In the genomic region with DNA sequence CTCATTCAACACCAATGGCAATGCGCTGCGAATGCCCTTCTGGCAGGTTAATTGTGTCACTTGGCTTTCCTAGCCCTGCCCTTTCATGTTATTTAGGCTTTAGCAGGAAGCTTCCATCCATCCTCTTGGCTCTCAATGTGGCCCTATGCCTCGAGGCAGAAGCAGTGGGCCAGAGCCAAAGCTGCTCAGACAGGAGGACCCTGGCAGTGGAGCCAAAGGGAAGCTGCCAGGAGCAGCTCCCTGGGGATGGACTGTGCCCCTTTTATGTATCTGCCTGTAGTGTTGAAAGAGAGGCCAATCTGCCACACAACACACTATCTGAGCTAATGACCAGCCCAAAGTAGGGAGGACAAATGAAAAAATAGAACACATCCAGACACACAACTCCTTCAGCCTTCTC, we compare ENCODE assay signal across 26 cellular contexts.
DNase-seq lines count a peak whose midpoint lies in the region; ATAC-seq and TF ChIP-seq lines count a peak whose summit lies in the region.
"Had no signal": no experiment of that assay in that cellular context is flagged by ENCODE, and none has a peak within 500 bp of the region (broad histone marks: within the 10 kb centered on the region; RNA-seq: fewer than 3 reads in every experiment).

No MANE protein-coding gene starts in this region.

- H3K4me3 Mint-ChIP-seq in WTC11 (no peak overlapping the region), glutamatergic neuron (ENCODE audit: unreplicated experiment) (no peak overlapping the region)
- H3K4me3 Mint-ChIP-seq: activated CD8-positive, alpha-beta T cell treated with anti-CD3 and anti-CD28 coated beads for 36 hours; activated naive CD4-positive, alpha-beta T cell treated with anti-CD3 and anti-CD28 coated beads, Interleukin-2, amount 50 U/mL, for 24 hours; activated T-helper 17 cell treated with anti-CD3 and anti-CD28 coated beads, Interleukin-2, amount 50 U/mL, for 72 hours; naive thymus-derived CD8-positive, alpha-beta T cell; T-helper 1 cell treated with Interleukin-12 subunit alpha and Interleukin-12 subunit beta and Interleukin-4 antibody, amounts not matched to agents 30 μg/mL and 1 μg/mL, for 36 hours; type B pancreatic cell had no signal

- WGBS in SK-N-SH (ENCODE audit: low lambda C conversion rate): 14% methylated on average over 1 of the region's 3 CpGs

- CTCF ChIA-PET in SK-N-SH (lab: Yijun Ruan, JAX) (interaction anchor here (1.3 kb wide), 1 partner anchor 995 kb away, joined by 5 read pairs; no protein-coding TSS in a partner anchor), WTC11 (lab: Charles Lee) (interaction anchor here (1.1 kb wide), 1 partner anchor 125 kb away, joined by 3 read pairs; no protein-coding TSS in a partner anchor), A673 (lab: Charles Lee) (no interaction called here)

- no peak overlapping the region for H3K9ac ChIP-seq in SK-N-SH

- peak overlapping the region; percentile 12 for H3K27ac Mint-ChIP-seq in WTC11
- H3K27ac Mint-ChIP-seq in glutamatergic neuron (ENCODE audit: unreplicated experiment): no peak overlapping the region
- H3K27ac Mint-ChIP-seq: activated CD8-positive, alpha-beta T cell treated with anti-CD3 and anti-CD28 coated beads for 36 hours; activated naive CD4-positive, alpha-beta T cell treated with anti-CD3 and anti-CD28 coated beads, Interleukin-2, amount 50 U/mL, for 24 hours; activated T-helper 17 cell treated with anti-CD3 and anti-CD28 coated beads, Interleukin-2, amount 50 U/mL, for 72 hours; naive thymus-derived CD8-positive, alpha-beta T cell; T-helper 1 cell treated with Interleukin-12 subunit alpha and Interleukin-12 subunit beta and Interleukin-4 antibody, amounts not matched to agents 30 μg/mL and 1 μg/mL, for 36 hours; type B pancreatic cell had no signal

- POLR2A ChIA-PET in SK-N-SH (lab: Yijun Ruan, JAX): no interaction called here
- POLR2A ChIA-PET in WTC11 (lab: Charles Lee): no interaction called here
- POLR2A ChIA-PET in A673 (lab: Charles Lee; ENCODE audit: low non-redundant PET): no interaction called here

- TF ChIP-seq EP300 in SK-N-SH (IDR thresholded peaks at IDR 0.05; ENCODE audit: borderline replicate concordance in 1 of 2, low read depth in 1 of 2, low read length in 1 of 2): no peak

- no peaks in the 10 kb centered on the region; the same call in 1 of the 2 replicates for H3K9me3 Mint-ChIP-seq in WTC11
- H3K9me3 Mint-ChIP-seq in glutamatergic neuron (ENCODE audit: unreplicated experiment): peaks cover 3% of the 10 kb centered on the region
- H3K9me3 Mint-ChIP-seq: activated CD8-positive, alpha-beta T cell treated with anti-CD3 and anti-CD28 coated beads for 36 hours; activated naive CD4-positive, alpha-beta T cell treated with anti-CD3 and anti-CD28 coated beads, Interleukin-2, amount 50 U/mL, for 24 hours; activated T-helper 17 cell treated with anti-CD3 and anti-CD28 coated beads, Interleukin-2, amount 50 U/mL, for 72 hours; T-helper 1 cell treated with Interleukin-12 subunit alpha and Interleukin-12 subunit beta and Interleukin-4 antibody, amounts not matched to agents 30 μg/mL and 1 μg/mL, for 36 hours had no signal

- ATAC-seq in SK-N-SH treated with all-trans-retinoic acid at 6 μM for 48 hours (no peak), WTC11 (no peak), left cardiac atrium (peak; percentile 84 to 87), GM19324 (IDR thresholded peaks at IDR 0.05; ENCODE audit: low FRiP score, unreplicated experiment) (no peak)
- ATAC-seq: activated CD8-positive, alpha-beta T cell treated with anti-CD3 and anti-CD28 coated beads for 36 hours; activated T-helper 17 cell treated with anti-CD3 and anti-CD28 coated beads, Interleukin-2, amount 50 U/mL, for 72 hours; naive thymus-derived CD8-positive, alpha-beta T cell had no signal

- H3K4me1 ChIP-seq in SK-N-SH (ENCODE audit: control insufficient read depth in 1 of 2, insufficient read depth in 2 of 2, low read depth in 1 of 2, low read length in 1 of 2) (peaks cover 0 to 25% of the 10 kb centered on the region in 2 experiments; a peak in 2 of 4 replicates), A673 (ENCODE audit: insufficient read depth, low read length, poor library complexity, severe bottlenecking) (no peaks in the 10 kb centered on the region)

- TF ChIP-seq RAD21 in SK-N-SH (IDR thresholded peaks at IDR 0.05; ENCODE audit: low read length): no peak

- H3K9me3 ChIP-seq in SK-N-SH (no peaks in the 10 kb centered on the region), A673 (ENCODE audit: low read depth, low read length, poor library complexity, severe bottlenecking) (no peaks in the 10 kb centered on the region)
- H3K9me3 ChIP-seq: esophagus squamous epithelium, MG63, Peyer's patch had no signal

- H3F3A ChIP-seq in SK-N-SH (replicated peaks; ENCODE audit: insufficient read depth): no peaks in the 10 kb centered on the region

- no peaks in the 10 kb centered on the region for H3K36me3 Mint-ChIP-seq in WTC11
- H3K36me3 Mint-ChIP-seq in glutamatergic neuron (ENCODE audit: unreplicated experiment): no peaks in the 10 kb centered on the region
- H3K36me3 Mint-ChIP-seq: activated naive CD4-positive, alpha-beta T cell treated with anti-CD3 and anti-CD28 coated beads, Interleukin-2, amount 50 U/mL, for 24 hours; type B pancreatic cell had no signal

- H3K4me3 ChIP-seq in SK-N-SH (ENCODE audit: low read depth in 2 of 2, low read length in 1 of 2): no peak overlapping the region
- H3K4me3 ChIP-seq in A673 (ENCODE audit: low read depth, low read length, poor library complexity, severe bottlenecking): no peak overlapping the region
- H3K4me3 ChIP-seq: cardiac muscle cell, esophagus squamous epithelium, MG63, Peyer's patch had no signal

- no peak overlapping the region for H3K4me2 ChIP-seq in SK-N-SH

- H3K4me1 Mint-ChIP-seq in WTC11 (peaks cover 56% of the 10 kb centered on the region), glutamatergic neuron (ENCODE audit: low read depth, unreplicated experiment) (peaks cover 14% of the 10 kb centered on the region)
- H3K4me1 Mint-ChIP-seq: activated naive CD4-positive, alpha-beta T cell treated with anti-CD3 and anti-CD28 coated beads, Interleukin-2, amount 50 U/mL, for 24 hours; activated T-helper 17 cell treated with anti-CD3 and anti-CD28 coated beads, Interleukin-2, amount 50 U/mL, for 72 hours had no signal

- H3K27me3 Mint-ChIP-seq in WTC11 (ENCODE audit: low read depth) (no peaks in the 10 kb centered on the region), glutamatergic neuron (ENCODE audit: unreplicated experiment) (no peaks in the 10 kb centered on the region)
- H3K27me3 Mint-ChIP-seq: activated CD8-positive, alpha-beta T cell treated with anti-CD3 and anti-CD28 coated beads for 36 hours; activated naive CD4-positive, alpha-beta T cell treated with anti-CD3 and anti-CD28 coated beads, Interleukin-2, amount 50 U/mL, for 24 hours; activated T-helper 17 cell treated with anti-CD3 and anti-CD28 coated beads, Interleukin-2, amount 50 U/mL, for 72 hours; naive thymus-derived CD8-positive, alpha-beta T cell; type B pancreatic cell had no signal

- H2AFZ ChIP-seq in SK-N-SH (ENCODE audit: low read depth): no peak overlapping the region

- H3K36me3 ChIP-seq in SK-N-SH (replicated peaks in 1 of 2; ENCODE audit: control insufficient read depth in 1 of 2, insufficient read depth in 2 of 2, low read length in 1 of 2) (no peaks in the 10 kb centered on the region), A673 (ENCODE audit: insufficient read depth, low read length, poor library complexity, severe bottlenecking) (no peaks in the 10 kb centered on the region)
- H3K36me3 ChIP-seq: cardiac muscle cell, esophagus squamous epithelium, MG63, Peyer's patch had no signal

- H3K9me2 ChIP-seq in SK-N-SH: no peaks in the 10 kb centered on the region

- DNase-seq in SK-N-SH (peak; percentile 23), WTC11 (ENCODE audit: low spot score) (no peak), left cardiac atrium (peak; percentile 46), substantia nigra (lab: John Stamatoyannopoulos, UW) (peak in 25 of 49 donors; percentile 1 to 66 (median 9)), A673 (ENCODE audit: low spot score) (no peak), glutamatergic neuron (no peak)
- DNase-seq: activated CD4-positive, CD25-positive, alpha-beta regulatory T cell treated with anti-CD3 and anti-CD28 coated beads, Interleukin-2, amount 50 U/mL, for 72 hours; activated CD8-positive, alpha-beta T cell treated with anti-CD3 and anti-CD28 coated beads for 36 hours; dermis blood vessel endothelial cell; DMS79 treated with DMSO at 0.1 percent for 48 hours; esophagus squamous epithelium; foreskin melanocyte; KBM-7; MG63; naive thymus-derived CD8-positive, alpha-beta T cell; NCI-H524; occipital lobe; Peyer's patch; stimulated activated CD4-positive, alpha-beta T cell treated with anti-CD3 and anti-CD28 coated beads, Interleukin-2, amount 100 ng/mL, for 24 hours had no signal

- intact Hi-C loops in left cardiac atrium (cut with DNase I) (no loop called here), A673 (cut with micrococcal nuclease; ENCODE audit: unreplicated experiment) (no loop called here)

- H3K27me3 ChIP-seq in SK-N-SH (ENCODE audit: insufficient read depth): no peaks in the 10 kb centered on the region
- H3K27me3 ChIP-seq in A673 (replicated peaks; ENCODE audit: insufficient read depth, low read depth, low read length, poor library complexity): no peaks in the 10 kb centered on the region
- H3K27me3 ChIP-seq: cardiac muscle cell, esophagus squamous epithelium, MG63, Peyer's patch had no signal

- TF ChIP-seq CTCF in SK-N-SH (IDR thresholded peaks at IDR 0.05) (no peak), WTC11 (IDR thresholded peaks at IDR 0.05) (no peak), A673 (conservative IDR thresholded peaks at IDR 0.05; ENCODE audit: low read depth, low read length) (no peak), glutamatergic neuron (IDR thresholded peaks at IDR 0.05; ENCODE audit: partially characterized antibody, unreplicated experiment) (no peak)

- H3K27ac ChIP-seq in SK-N-SH (ENCODE audit: low read depth in 2 of 2, low read length in 1 of 2) (peak overlapping the region in 1 of 2 experiments; percentile 55; a peak in 2 of 4 replicates), substantia nigra (ENCODE audit: low read depth, low read length, poor library complexity, severe bottlenecking) (no peak overlapping the region), A673 (ENCODE audit: low read depth, low read length, poor library complexity, severe bottlenecking) (no peak overlapping the region)
- H3K27ac ChIP-seq: cardiac muscle cell, esophagus squamous epithelium, Peyer's patch had no signal

- BruUV-seq in A673 (replicated peaks; lab: Mats Ljungman, UMichigan): no TSS peak

- H4K20me1 ChIP-seq in SK-N-SH (ENCODE audit: insufficient read depth): no peaks in the 10 kb centered on the region

- no peaks in the 10 kb centered on the region for H3K79me2 ChIP-seq in SK-N-SH (ENCODE audit: insufficient read depth)

TF ChIP-seq in SK-N-SH, 30 proteins besides CTCF, POLR2A, EP300 and RAD21 (continues in another document):
- TF ChIP-seq POLR2AphosphoS5 (IDR thresholded peaks at IDR 0.05; ENCODE audit: low read depth, low read length) (no peak), MXI1 (IDR thresholded peaks at IDR 0.05; ENCODE audit: low read depth, low read length) (no peak)

TF ChIP-seq in WTC11, 78 proteins besides CTCF, POLR2A, EP300 and RAD21 (continues in another document):
- TF ChIP-seq HMGA2 (CRISPR knock-in tag; IDR thresholded peaks at IDR 0.05) (no peak), ZNF121 (CRISPR knock-in tag; IDR thresholded peaks at IDR 0.05) (no peak)

Comparison
In these comparisons a context has a peak if more than half of its experiments do, and no peak if none do; other contexts are left out.
1. DNase-seq: peak in SK-N-SH (single experiment), left cardiac atrium (single experiment) and substantia nigra (25 of 49); none in WTC11 (single experiment), A673 (single experiment) and glutamatergic neuron (single experiment).
2. ATAC-seq: peak in left cardiac atrium (2 of 2); none in SK-N-SH treated with all-trans-retinoic acid at 6 μM for 48 hours (single experiment), WTC11 (single experiment) and GM19324 (single experiment).